ENCODE assay signal across 8 cellular contexts in genomic region chr15:89912145-89912673, GRCh38. TPM values are rescaled to one million over a fixed set of nuclear protein-coding genes. Genes with fewer than 3 reads are reported as not detected.
DNase-seq lines count a peak whose midpoint lies in the region; ATAC-seq and TF ChIP-seq lines count a peak whose summit lies in the region.

No MANE protein-coding gene starts in this region.

- peaks cover 2% of the 10 kb centered on the region for H3K4me1 Mint-ChIP-seq in activated T-cell treated with anti-CD3 and anti-CD28 coated beads, Interleukin-2, amount 50 U/mL, for 24 hours (ENCODE audit: low read depth)
- no peaks in the 10 kb centered on the region for H3K4me1 Mint-ChIP-seq in activated T-cell treated with anti-CD3 and anti-CD28 coated beads, Interleukin-2, amount 50 U/mL, for 4 hours (ENCODE audit: low read depth)

- no peaks in the 10 kb centered on the region for H3K36me3 ChIP-seq in endocrine pancreas (ENCODE audit: control insufficient read depth, insufficient read depth, low read length)
- H3K36me3 ChIP-seq in mesenchymal stem cell (ENCODE audit: control insufficient read depth in 1 of 2, insufficient read depth in 2 of 2, low read depth in 1 of 2, low read length in 2 of 2), result peaks cover 15% of the 10 kb centered on the region in 2 experiments
- peaks cover 0 to 20% (median 4%) of the 10 kb centered on the region in 4 donors for H3K36me3 ChIP-seq in upper lobe of left lung

- no peaks in the 10 kb centered on the region for H3K9me3 Mint-ChIP-seq in activated T-cell treated with anti-CD3 and anti-CD28 coated beads, Interleukin-2, amount 50 U/mL, for 24 hours
- H3K9me3 Mint-ChIP-seq in activated T-cell treated with anti-CD3 and anti-CD28 coated beads, Interleukin-2, amount 50 U/mL, for 4 hours, result no peaks in the 10 kb centered on the region

- ATAC-seq in activated T-cell treated with anti-CD3 and anti-CD28 coated beads, Interleukin-2, amount 50 U/mL, for 4 hours, result no peak
- ATAC-seq in upper lobe of left lung (ENCODE audit: low FRiP score in 2 of 2), result peak; percentile 70 to 86
- ATAC-seq in GM18868 (IDR thresholded peaks at IDR 0.05; ENCODE audit: unreplicated experiment), result no peak
- ATAC-seq in GM18909 (IDR thresholded peaks at IDR 0.05; ENCODE audit: poor library complexity, unreplicated experiment), result no peak

- no peak overlapping the region for H2BK12ac ChIP-seq in mesenchymal stem cell (ENCODE audit: low read length in 2 of 2)

- H3K18ac ChIP-seq in mesenchymal stem cell (ENCODE audit: low read depth in 1 of 2, low read length in 2 of 2), result peak overlapping the region in 1 of 2 experiments; percentile 81

- no peak overlapping the region for H3K23ac ChIP-seq in mesenchymal stem cell (ENCODE audit: low read length in 2 of 2)

- H3K14ac ChIP-seq in mesenchymal stem cell (ENCODE audit: low read length in 2 of 2), result peak overlapping the region; percentile 38 to 68

- H3K9ac ChIP-seq in endocrine pancreas (ENCODE audit: control insufficient read depth, insufficient read depth, low read length), result peak overlapping the region; percentile 42
- peak overlapping the region; percentile 86 for H3K9ac ChIP-seq in mesenchymal stem cell (ENCODE audit: low read length)

- H3K36me3 Mint-ChIP-seq in activated T-cell treated with anti-CD3 and anti-CD28 coated beads, Interleukin-2, amount 50 U/mL, for 24 hours (ENCODE audit: low read depth), result no peaks in the 10 kb centered on the region
- H3K36me3 Mint-ChIP-seq in activated T-cell treated with anti-CD3 and anti-CD28 coated beads, Interleukin-2, amount 50 U/mL, for 4 hours (ENCODE audit: insufficient read depth), result no peaks in the 10 kb centered on the region

- H2AFZ ChIP-seq in mesenchymal stem cell (ENCODE audit: low read depth, low read length), result peak overlapping the region; percentile 87

- peak overlapping the region in 1 of 2 experiments; percentile 65 for H3K4ac ChIP-seq in mesenchymal stem cell (ENCODE audit: low read depth in 1 of 2, low read length in 2 of 2)

- TF ChIP-seq POLR2A in upper lobe of left lung (IDR thresholded peaks at IDR 0.05), result peak in 1 of 4 donors; percentile 15

- no peak overlapping the region for H2BK120ac ChIP-seq in mesenchymal stem cell (ENCODE audit: low read depth, low read length)

- peak overlapping the region; percentile 42 for H3K4me3 Mint-ChIP-seq in activated T-cell treated with anti-CD3 and anti-CD28 coated beads, Interleukin-2, amount 50 U/mL, for 24 hours
- no peak overlapping the region for H3K4me3 Mint-ChIP-seq in activated T-cell treated with anti-CD3 and anti-CD28 coated beads, Interleukin-2, amount 50 U/mL, for 4 hours

- H3K4me3 ChIP-seq in endocrine pancreas (ENCODE audit: control insufficient read depth, insufficient read depth, low read length) (no peak overlapping the region), mesenchymal stem cell (ENCODE audit: insufficient read depth in 1 of 2, low read depth in 1 of 2, low read length in 2 of 2) (peak overlapping the region; percentile 83 to 91), upper lobe of left lung (peak overlapping the region; percentile 59 to 92 (median 85))

- peak overlapping the region; percentile 52 for H4K91ac ChIP-seq in mesenchymal stem cell (ENCODE audit: low read length)

- peak overlapping the region; percentile 70 for H4K8ac ChIP-seq in mesenchymal stem cell (ENCODE audit: low read length)

- H3K27ac ChIP-seq in mesenchymal stem cell (ENCODE audit: low read length, poor library complexity, severe bottlenecking) (no peak overlapping the region), upper lobe of left lung (peak overlapping the region; percentile 86 to 92 (median 91))

- H3K4me1 ChIP-seq in endocrine pancreas (ENCODE audit: control insufficient read depth, insufficient read depth, low read length), result no peaks in the 10 kb centered on the region
- H3K4me1 ChIP-seq in mesenchymal stem cell (ENCODE audit: control insufficient read depth, insufficient read depth, low read depth, low read length), result peaks cover 3% of the 10 kb centered on the region
- H3K4me1 ChIP-seq in upper lobe of left lung, result peaks cover 15 to 23% (median 18%) of the 10 kb centered on the region in 4 donors

- H2BK5ac ChIP-seq in mesenchymal stem cell (ENCODE audit: low read depth, low read length, poor library complexity, severe bottlenecking), result no peak overlapping the region

- TF ChIP-seq EP300 in upper lobe of left lung (IDR thresholded peaks at IDR 0.05), result no peak

- peak overlapping the region; percentile 79 for H3K4me2 ChIP-seq in mesenchymal stem cell (ENCODE audit: low read length, poor library complexity, severe bottlenecking)

- no peak for DNase-seq in activated T-cell treated with anti-CD3 and anti-CD28 coated beads, Interleukin-2, amount 50 U/mL, for 24 hours
- DNase-seq in activated T-cell treated with anti-CD3 and anti-CD28 coated beads, Interleukin-2, amount 50 U/mL, for 4 hours, result no peak
- peak; percentile 37 for DNase-seq in mesenchymal stem cell
- DNase-seq in upper lobe of left lung, result peak; percentile 70 to 89
- no peak for DNase-seq in NCI-H2196 (lab: John Stamatoyannopoulos, UW; ENCODE audit: unreplicated experiment)

- no peak for TF ChIP-seq CTCF in upper lobe of left lung (IDR thresholded peaks at IDR 0.05)

- WGBS in mesenchymal stem cell, result 4% methylated on average over 35 of the region's 36 CpGs
- WGBS in upper lobe of left lung, 2 donors, result 13 to 19% methylated on average over 8 to 29 of the region's 36 CpGs

- H3K27me3 ChIP-seq in endocrine pancreas (ENCODE audit: control insufficient read depth, insufficient read depth, low read length) (no peaks in the 10 kb centered on the region), mesenchymal stem cell (ENCODE audit: control insufficient read depth in 1 of 2, insufficient read depth in 1 of 2, low read length in 2 of 2) (no peaks in the 10 kb centered on the region), upper lobe of left lung (peaks cover 0 to 2% (median 0%) of the 10 kb centered on the region in 4 donors)

- no peak overlapping the region for H2AK5ac ChIP-seq in mesenchymal stem cell (ENCODE audit: low read length, severe bottlenecking)

- H3K79me1 ChIP-seq in mesenchymal stem cell (replicated peaks; ENCODE audit: low read length, poor library complexity, severe bottlenecking), result peaks cover 5% of the 10 kb centered on the region

- peaks cover 34% of the 10 kb centered on the region for H3K27me3 Mint-ChIP-seq in activated T-cell treated with anti-CD3 and anti-CD28 coated beads, Interleukin-2, amount 50 U/mL, for 24 hours
- H3K27me3 Mint-ChIP-seq in activated T-cell treated with anti-CD3 and anti-CD28 coated beads, Interleukin-2, amount 50 U/mL, for 4 hours (ENCODE audit: low read depth), result peaks cover 23% of the 10 kb centered on the region

- H3K27ac Mint-ChIP-seq in activated T-cell treated with anti-CD3 and anti-CD28 coated beads, Interleukin-2, amount 50 U/mL, for 24 hours, result no peak overlapping the region

- no peak overlapping the region for H2BK15ac ChIP-seq in mesenchymal stem cell (ENCODE audit: low read depth, poor library complexity, severe bottlenecking)

- no peaks in the 10 kb centered on the region for H3K9me3 ChIP-seq in endocrine pancreas (ENCODE audit: control insufficient read depth, low read length)
- H3K9me3 ChIP-seq in mesenchymal stem cell (ENCODE audit: control insufficient read depth, low read length), result no peaks in the 10 kb centered on the region
- H3K9me3 ChIP-seq in upper lobe of left lung, result no peaks in the 10 kb centered on the region

RNA-seq across cellular contexts. Expression of gene ARPIN, which starts 0.5 kb away (rescaled TPM):
- total RNA-seq in activated T-cell treated with anti-CD3 and anti-CD28 coated beads, Interleukin-2, amount 50 U/mL, for 4 hours, result under 1 TPM in 2 of 3 donors, not detected in 1; 0.05 to 0.13 TPM
- polyA plus RNA-seq in mesenchymal stem cell (2013, experiment 1 of 2), result 9.3 TPM
- 9.2 TPM for polyA plus RNA-seq in mesenchymal stem cell (2013, experiment 2 of 2)
- 10 to 100 TPM; 24.9 to 56.6 (median 35.1) TPM for total RNA-seq in upper lobe of left lung

RNA-seq across cellular contexts. Expression of gene AP3S2, which starts 18.4 kb away (rescaled TPM):
- 10 to 100 TPM; 15.2 to 17.4 (median 17.1) TPM for total RNA-seq in activated T-cell treated with anti-CD3 and anti-CD28 coated beads, Interleukin-2, amount 50 U/mL, for 4 hours
- polyA plus RNA-seq in mesenchymal stem cell (2013, experiment 1 of 2), result 22.4 TPM
- polyA plus RNA-seq in mesenchymal stem cell (2013, experiment 2 of 2), result 23.4 TPM
- total RNA-seq in upper lobe of left lung, result 10 to 100 TPM; 19.6 to 46.1 (median 28.9) TPM

Comparison
In these comparisons a context has a peak if more than half of its experiments do, and no peak if none do; other contexts are left out.
1. DNase-seq: peak in mesenchymal stem cell (single experiment) and upper lobe of left lung (2 of 2); none in activated T-cell treated with anti-CD3 and anti-CD28 coated beads, Interleukin-2, amount 50 U/mL, for 24 hours (single experiment), activated T-cell treated with anti-CD3 and anti-CD28 coated beads, Interleukin-2, amount 50 U/mL, for 4 hours (single experiment) and NCI-H2196 (single experiment).
2. ATAC-seq: peak in upper lobe of left lung (2 of 2); none in activated T-cell treated with anti-CD3 and anti-CD28 coated beads, Interleukin-2, amount 50 U/mL, for 4 hours (0 of 2), GM18868 (single experiment) and GM18909 (single experiment).
3. RNA of gene ARPIN, which starts 0.5 kb away (total RNA-seq): 24.9 to 56.6 TPM in upper lobe of left lung; 0.05 to 0.13 TPM in activated T-cell treated with anti-CD3 and anti-CD28 coated beads, Interleukin-2, amount 50 U/mL, for 4 hours; every median in the first group is over 10 times any median in the second.